ENCODE assay signal across 13 cellular contexts in genomic region chr13:108859202-108860012, GRCh38.
DNase-seq lines count a peak whose midpoint lies in the region; ATAC-seq, FAIRE-seq and TF ChIP-seq lines count a peak whose summit lies in the region.
"Had no signal": no experiment of that assay in that cellular context is flagged by ENCODE, and none has a peak within 500 bp of the region (broad histone marks: within the 10 kb centered on the region; RNA-seq: fewer than 3 reads in every experiment).

No MANE protein-coding gene starts in this region.

- TF ChIP-seq CTCF in retinal pigment epithelial cell (conservative IDR thresholded peaks at IDR 0.05; ENCODE audit: low read depth, low read length) (no peak), D721Med (IDR thresholded peaks at IDR 0.05; ENCODE audit: insufficient read depth, missing control alignments) (no peak)

- H3K4me3 ChIP-seq in retinal pigment epithelial cell (ENCODE audit: low read length): no peak overlapping the region

- H3K27ac Mint-ChIP-seq in activated naive CD4-positive, alpha-beta T cell treated with anti-CD3 and anti-CD28 coated beads, Interleukin-2, amount 50 U/mL, for 72 hours: no peak overlapping the region
- H3K27ac Mint-ChIP-seq: activated naive CD4-positive, alpha-beta T cell treated with anti-CD3 and anti-CD28 coated beads, Interleukin-2, amount 10 ng/mL, durations not matched to agents 7 days and 5 days; naive B cell had no signal

- H3K36me3 Mint-ChIP-seq in activated naive CD4-positive, alpha-beta T cell treated with anti-CD3 and anti-CD28 coated beads, Interleukin-2, amount 50 U/mL, for 72 hours: no peaks in the 10 kb centered on the region
- H3K36me3 Mint-ChIP-seq: activated naive CD4-positive, alpha-beta T cell treated with anti-CD3 and anti-CD28 coated beads, Interleukin-2, amount 10 ng/mL, durations not matched to agents 7 days and 5 days; naive B cell had no signal

- peaks cover 0 to 6% of the 10 kb centered on the region in 2 donors for H3K9me3 Mint-ChIP-seq in activated naive CD4-positive, alpha-beta T cell treated with anti-CD3 and anti-CD28 coated beads, Interleukin-2, amount 50 U/mL, for 72 hours
- H3K9me3 Mint-ChIP-seq: activated naive CD4-positive, alpha-beta T cell treated with anti-CD3 and anti-CD28 coated beads, Interleukin-2, amount 10 ng/mL, durations not matched to agents 7 days and 5 days had no signal

- TF ChIP-seq POLR2A in GM12892 (IDR thresholded peaks at IDR 0.05; ENCODE audit: low read depth, low read length): no peak

- DNase-seq in GM12892 (ENCODE audit: insufficient read length): no peak
- peak; percentile 89 for DNase-seq in NCI-H82 treated with DMSO at 0.1 percent for 48 hours (lab: John Stamatoyannopoulos, UW; ENCODE audit: unreplicated experiment)
- DNase-seq in fibroblast of gingiva (ENCODE audit: low read depth): peak; percentile 75
- peak; percentile 18 for DNase-seq in retinal pigment epithelial cell (ENCODE audit: low read depth)
- no peak for DNase-seq in retina
- DNase-seq in D721Med (ENCODE audit: insufficient read length, low spot score): no peak
- DNase-seq in activated naive CD4-positive, alpha-beta T cell treated with anti-CD3 and anti-CD28 coated beads, Interleukin-2, amount 50 U/mL, for 72 hours (ENCODE audit: low spot score in 2 of 2): no peak
- no peak for DNase-seq in activated effector memory CD4-positive, alpha-beta T cell treated with Interleukin-2 at 50 U/mL for 16 hours
- DNase-seq: activated naive CD4-positive, alpha-beta T cell treated with anti-CD3 and anti-CD28 coated beads, Interleukin-2, amount 10 ng/mL, durations not matched to agents 7 days and 5 days; DMS79; naive B cell; upper lobe of left lung had no signal

- no peak for ATAC-seq in activated naive CD4-positive, alpha-beta T cell treated with anti-CD3 and anti-CD28 coated beads, Interleukin-2, amount 50 U/mL, for 72 hours

- FAIRE-seq in GM12892 (lab: Jason Lieb, UNC) (peak; percentile 69), D721Med (lab: Jason Lieb, UNC) (no peak)
- FAIRE-seq: frontal cortex had no signal

Comparison
In these comparisons a context has a peak if more than half of its experiments do, and no peak if none do; other contexts are left out.
1. DNase-seq: peak in NCI-H82 treated with DMSO at 0.1 percent for 48 hours (single experiment), fibroblast of gingiva (single experiment) and retinal pigment epithelial cell (single experiment); none in GM12892 (single experiment), retina (single experiment), D721Med (single experiment), activated naive CD4-positive, alpha-beta T cell treated with anti-CD3 and anti-CD28 coated beads, Interleukin-2, amount 50 U/mL, for 72 hours (0 of 2) and activated effector memory CD4-positive, alpha-beta T cell treated with Interleukin-2 at 50 U/mL for 16 hours (single experiment).